In genomic region chr6:149823013-149823412, GRCh38 we compare ENCODE assay signal across 13 cellular contexts.
"Had no signal": no experiment of that assay in that cellular context is flagged by ENCODE, and none has a peak within 500 bp of the region (broad histone marks: within the 10 kb centered on the region; RNA-seq: fewer than 3 reads in every experiment).

No MANE protein-coding gene starts in this region.

- H3K4me2 ChIP-seq: hepatocyte had no signal

- H3K27me3 ChIP-seq: hepatocyte, testis, upper lobe of right lung had no signal

- H3K4me1 ChIP-seq: upper lobe of right lung had no signal

- H3K79me2 ChIP-seq: hepatocyte had no signal

- DNase-seq: activated CD8-positive, alpha-beta memory T cell treated with anti-CD3 and anti-CD28 coated beads, Interleukin-2, amount 50 U/mL, for 4 hours; activated CD8-positive, alpha-beta T cell treated with anti-CD3 and anti-CD28 coated beads for 36 hours; activated naive CD8-positive, alpha-beta T cell treated with anti-CD3 and anti-CD28 coated beads, Interleukin-2, amount 10 ng/mL, durations not matched to agents 7 days and 5 days; activated T-cell treated with anti-CD3 and anti-CD28 coated beads, Interleukin-2, amount 50 U/mL, for 72 hours; aorta; effector CD4-positive, alpha-beta T cell; kidney; left ventricle myocardium inferior; stimulated activated CD4-positive, alpha-beta T cell treated with anti-CD3 and anti-CD28 coated beads, Interleukin-4, amount 100 ng/mL, for 1 hour; T1000; testis; upper lobe of right lung had no signal

- H3K4me3 ChIP-seq: hepatocyte, left ventricle myocardium inferior, testis, upper lobe of right lung had no signal

- H3K27ac ChIP-seq: hepatocyte, testis, upper lobe of right lung had no signal

- H3K9me3 ChIP-seq: left ventricle myocardium inferior, testis, upper lobe of right lung had no signal

- H2AFZ ChIP-seq: hepatocyte had no signal

- ATAC-seq: activated CD8-positive, alpha-beta T cell treated with anti-CD3 and anti-CD28 coated beads for 36 hours; activated T-cell treated with anti-CD3 and anti-CD28 coated beads, Interleukin-2, amount 50 U/mL, for 72 hours; upper lobe of right lung had no signal
